ENCODE assay signal across 8 cellular contexts in the genomic region with DNA sequence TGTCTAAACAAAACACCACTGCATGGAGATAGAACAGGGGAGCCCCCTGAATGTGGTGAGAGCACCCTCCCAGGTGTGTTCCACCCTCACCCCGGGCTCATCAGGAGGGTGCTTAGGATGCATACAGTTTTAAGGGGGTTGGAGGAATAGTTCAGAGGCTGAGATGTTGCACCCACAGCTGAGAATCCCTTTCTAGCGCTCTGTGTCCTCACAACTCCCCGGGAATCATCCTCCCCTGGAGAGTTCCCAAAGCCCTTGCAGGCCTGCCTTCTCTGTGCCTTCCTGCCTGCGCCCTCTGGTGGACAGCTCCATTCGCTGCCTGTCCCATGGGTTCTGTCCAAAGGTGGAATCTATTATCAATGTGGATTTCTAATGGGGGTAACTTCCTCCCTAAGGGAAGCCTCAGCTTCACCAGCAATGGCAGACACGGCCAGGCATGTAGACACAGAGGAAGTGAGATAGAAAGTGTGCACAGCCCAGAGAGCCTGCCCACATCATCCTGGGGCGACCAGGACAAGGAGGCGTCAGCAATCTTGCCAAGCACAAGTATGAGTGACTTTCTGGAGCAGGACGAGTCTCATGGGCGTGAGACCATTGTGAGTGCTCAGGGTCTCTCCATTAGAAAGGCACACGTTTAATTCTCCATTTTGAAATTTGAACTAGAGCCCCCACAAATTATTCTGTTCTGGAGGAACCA. TPM values are rescaled to one million over a fixed set of nuclear protein-coding genes. Genes with fewer than 3 reads are reported as not detected.
A peak's percentile ranks its signal among the peaks of the same experiment; 100 is the strongest.
DNase-seq lines count a peak whose midpoint lies in the region; ATAC-seq lines count a peak whose summit lies in the region.

No MANE protein-coding gene starts in this region.

- DNase-seq in COLO668 (lab: John Stamatoyannopoulos, UW; ENCODE audit: unreplicated experiment): peak; percentile 74
- DNase-seq in H7: peak; percentile 73
- DNase-seq in NCI-H2196 (lab: John Stamatoyannopoulos, UW; ENCODE audit: unreplicated experiment): peak; percentile 84
- peak; percentile 52 to 65 for DNase-seq in activated CD4-positive, alpha-beta T cell treated with anti-CD3 and anti-CD28 coated beads for 24 hours (ENCODE audit: low read depth in 2 of 2)
- DNase-seq in cerebellar cortex (ENCODE audit: low spot score): peak; percentile 52
- DNase-seq in left lobe of liver (ENCODE audit: low spot score): peak; percentile 86
- peak; percentile 45 to 62 for DNase-seq in stimulated activated CD4-positive, alpha-beta T cell treated with anti-CD3 and anti-CD28 coated beads, Interleukin-4, amount 100 ng/mL, for 4 hours

- H3K4me3 ChIP-seq in H7 (ENCODE audit: insufficient read depth, low read depth, low read length): no peak overlapping the region

- peak; percentile 95 for ATAC-seq in left lobe of liver
- no peak for ATAC-seq in GM18517 (IDR thresholded peaks at IDR 0.05; ENCODE audit: unreplicated experiment)

- H3K36me3 ChIP-seq in H7 (replicated peaks; ENCODE audit: control insufficient read depth, insufficient read depth, low read length): no peaks in the 10 kb centered on the region

- H3K27me3 ChIP-seq in H7 (ENCODE audit: control insufficient read depth, insufficient read depth, low read length): no peaks in the 10 kb centered on the region

RNA-seq across cellular contexts. Expression of gene UGT1A5, which starts 1.2 kb away (rescaled TPM):
- total RNA-seq in H7 (2014; rRNA removed; shearing (Covaris generic)): not detected in 2 replicates
- 4.6 TPM for total RNA-seq in left lobe of liver

RNA-seq across cellular contexts. Expression of gene UGT1A4, which starts 7.1 kb away (rescaled TPM):
- 0.07 TPM in 1 of 2 replicates, not detected in the other for total RNA-seq in H7 (2014; rRNA removed; shearing (Covaris generic))
- 454 TPM for total RNA-seq in left lobe of liver

RNA-seq across cellular contexts. Expression of gene UGT1A3, which starts 17.4 kb away (rescaled TPM):
- not detected in 2 replicates for total RNA-seq in H7 (2014; rRNA removed; shearing (Covaris generic))
- 52.8 TPM for total RNA-seq in left lobe of liver

RNA-seq across cellular contexts. Expression of gene UGT1A6, which starts 18.8 kb away (rescaled TPM):
- not detected in 2 replicates for total RNA-seq in H7 (2014; rRNA removed; shearing (Covaris generic))
- 181 TPM for total RNA-seq in left lobe of liver

RNA-seq across cellular contexts. Expression of gene UGT1A7, which starts 29.8 kb away (rescaled TPM):
- 0.07 TPM in 1 of 2 replicates, not detected in the other for total RNA-seq in H7 (2014; rRNA removed; shearing (Covaris generic))
- total RNA-seq in left lobe of liver: 4.1 TPM

Comparison
In these comparisons a context has a peak if more than half of its experiments do, and no peak if none do; other contexts are left out.
1. RNA of gene UGT1A4, which starts 7.1 kb away (total RNA-seq): 454 TPM in left lobe of liver (single experiment); 0.07 TPM in H7; every median in the first group is over 100 times any median in the second.
2. RNA of gene UGT1A3, which starts 17.4 kb away (total RNA-seq): 52.8 TPM in left lobe of liver (single experiment); not detected in H7; every median in the first group is over 10 times any median in the second.
3. Peak in every context shown above with its lines, with median percentiles within 50 percentile points of each other: DNase-seq.